7 cellular contexts compared by ENCODE assay signal in the genomic region with DNA sequence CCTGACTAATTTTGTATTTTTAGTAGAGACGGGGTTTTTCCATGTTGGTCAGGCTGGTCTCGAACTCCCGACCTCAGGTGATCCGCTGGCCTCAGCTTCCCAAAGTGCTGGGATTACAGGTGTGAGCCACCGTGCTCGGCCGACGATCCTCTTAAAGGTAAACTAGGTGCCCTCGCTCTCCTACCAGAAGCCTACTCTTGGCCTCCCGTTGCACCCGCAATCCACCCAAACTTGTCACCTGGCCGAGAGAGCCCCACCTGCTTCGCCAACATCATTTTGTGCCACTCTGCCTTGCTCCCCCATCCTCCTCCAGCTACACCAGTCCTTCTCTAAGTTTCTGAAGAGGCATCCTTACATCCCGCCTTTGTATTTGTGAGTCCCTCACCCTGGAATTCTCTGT. TPM values are rescaled to one million over a fixed set of nuclear protein-coding genes. Genes with fewer than 3 reads are reported as not detected.
A peak's percentile ranks its signal among the peaks of the same experiment; 100 is the strongest.
DNase-seq lines count a peak whose midpoint lies in the region; ATAC-seq, FAIRE-seq and TF ChIP-seq lines count a peak whose summit lies in the region.
"Not testable (repeated sequence)": the region's sequence is repeated elsewhere in the genome, so short reads cannot be mapped to it uniquely, and the experiment has no call there.

No MANE protein-coding gene starts in this region.

- CTCF ChIA-PET in CD4-positive, alpha-beta T cell (lab: Charles Lee), result interaction anchor here (1.6 kb wide), 1 partner anchor 67 kb away, joined by 5 read pairs; no protein-coding TSS in a partner anchor
- CTCF ChIA-PET in activated CD4-positive, alpha-beta memory T cell treated with anti-CD3 and anti-CD28 coated beads for 36 hours (lab: Charles Lee), result interaction anchor here (0.9 to 2.9 kb wide), 3 partner anchors 17 to 67 kb away, joined by 3 to 12 read pairs (median 10); no protein-coding TSS in a partner anchor
- CTCF ChIA-PET in naive thymus-derived CD4-positive, alpha-beta T cell (lab: Charles Lee), result not testable (repeated sequence)

- not testable (repeated sequence) for H3K9me3 Mint-ChIP-seq in CD4-positive, alpha-beta T cell; activated CD4-positive, alpha-beta memory T cell treated with anti-CD3 and anti-CD28 coated beads for 36 hours; astrocyte (ENCODE audit: unreplicated experiment); naive thymus-derived CD4-positive, alpha-beta T cell

- TF ChIP-seq POLR2A in esophagus muscularis mucosa (IDR thresholded peaks at IDR 0.05; ENCODE audit: low read depth), result not testable (repeated sequence)

- not testable (repeated sequence) for ATAC-seq in CD4-positive, alpha-beta T cell (ENCODE audit: poor library complexity); naive thymus-derived CD4-positive, alpha-beta T cell

- H3K4me1 Mint-ChIP-seq in CD4-positive, alpha-beta T cell (ENCODE audit: low read depth), result peaks cover 57% of the 10 kb centered on the region
- H3K4me1 Mint-ChIP-seq in activated CD4-positive, alpha-beta memory T cell treated with anti-CD3 and anti-CD28 coated beads for 36 hours (ENCODE audit: low read depth), result peaks cover 56% of the 10 kb centered on the region
- peaks cover 53% of the 10 kb centered on the region for H3K4me1 Mint-ChIP-seq in astrocyte (ENCODE audit: low read depth, unreplicated experiment)
- H3K4me1 Mint-ChIP-seq in naive thymus-derived CD4-positive, alpha-beta T cell, result peaks cover 33 to 81% (median 72%) of the 10 kb centered on the region in 7 donors

- peaks cover 35% of the 10 kb centered on the region for H4K20me1 ChIP-seq in Karpas-422 (ENCODE audit: insufficient read depth, low read depth, low read length)
- H4K20me1 ChIP-seq in astrocyte (ENCODE audit: insufficient read depth, low read length), result peaks cover 85% of the 10 kb centered on the region

- H3K27me3 Mint-ChIP-seq in CD4-positive, alpha-beta T cell; activated CD4-positive, alpha-beta memory T cell treated with anti-CD3 and anti-CD28 coated beads for 36 hours; astrocyte (ENCODE audit: low read depth, unreplicated experiment); naive thymus-derived CD4-positive, alpha-beta T cell: not testable (repeated sequence)

- H3K27ac Mint-ChIP-seq in CD4-positive, alpha-beta T cell, result peak overlapping the region; percentile 38
- peak overlapping the region; percentile 8 for H3K27ac Mint-ChIP-seq in activated CD4-positive, alpha-beta memory T cell treated with anti-CD3 and anti-CD28 coated beads for 36 hours
- H3K27ac Mint-ChIP-seq in astrocyte (ENCODE audit: unreplicated experiment), result peak overlapping the region; percentile 68
- H3K27ac Mint-ChIP-seq in naive thymus-derived CD4-positive, alpha-beta T cell, result peak overlapping the region in 5 of 9 donors; percentile 2 to 73 (median 60)

- WGBS in esophagus muscularis mucosa, result 92% methylated on average over 14 of the region's 14 CpGs

- POLR2A ChIA-PET in CD4-positive, alpha-beta T cell (lab: Charles Lee), result interaction anchor here (1.7 to 1.8 kb wide), 2 partner anchors 10 to 13 kb away, joined by 5 to 7 read pairs; no protein-coding TSS in a partner anchor
- POLR2A ChIA-PET in activated CD4-positive, alpha-beta memory T cell treated with anti-CD3 and anti-CD28 coated beads for 36 hours (lab: Charles Lee), result interaction anchor here (1.1 kb wide), 1 partner anchor 10 kb away, joined by 3 read pairs; no protein-coding TSS in a partner anchor
- POLR2A ChIA-PET in naive thymus-derived CD4-positive, alpha-beta T cell (lab: Charles Lee), result interaction anchor here (1.3 kb wide), 1 partner anchor 11 kb away, joined by 4 read pairs; no protein-coding TSS in a partner anchor

- FAIRE-seq in astrocyte (lab: Jason Lieb, UNC), result not testable (repeated sequence)

- H3K4me1 ChIP-seq in Karpas-422 (ENCODE audit: low read length), result peaks cover 36% of the 10 kb centered on the region
- peaks cover 12% of the 10 kb centered on the region for H3K4me1 ChIP-seq in astrocyte (ENCODE audit: insufficient read depth, low read length)
- H3K4me1 ChIP-seq in esophagus muscularis mucosa, result peaks cover 58 to 99% (median 97%) of the 10 kb centered on the region in 4 donors
- peaks cover 14 to 17% of the 10 kb centered on the region in 2 donors for H3K4me1 ChIP-seq in naive thymus-derived CD4-positive, alpha-beta T cell (ENCODE audit: control insufficient read depth in 2 of 2, insufficient read depth in 2 of 2, low read length in 2 of 2)
- H3K4me1 ChIP-seq in skeletal muscle tissue (ENCODE audit: control insufficient read depth in 3 of 3, insufficient read depth in 3 of 3, low read length in 3 of 3), result peaks cover 38 to 51% (median 49%) of the 10 kb centered on the region in 3 donors

- peaks cover 32% of the 10 kb centered on the region for H3K36me3 Mint-ChIP-seq in CD4-positive, alpha-beta T cell (ENCODE audit: low read depth)
- peaks cover 13% of the 10 kb centered on the region for H3K36me3 Mint-ChIP-seq in activated CD4-positive, alpha-beta memory T cell treated with anti-CD3 and anti-CD28 coated beads for 36 hours
- peaks cover 12% of the 10 kb centered on the region for H3K36me3 Mint-ChIP-seq in astrocyte (ENCODE audit: low read depth, unreplicated experiment)
- peaks cover 0 to 14% (median 0%) of the 10 kb centered on the region in 5 donors for H3K36me3 Mint-ChIP-seq in naive thymus-derived CD4-positive, alpha-beta T cell

- H3K9me2 ChIP-seq in Karpas-422 (replicated peaks; ENCODE audit: insufficient read depth, low read length), result not testable (repeated sequence)

- not testable (repeated sequence) for TF ChIP-seq CTCF in CD4-positive, alpha-beta T cell (IDR thresholded peaks at IDR 0.05); astrocyte (IDR thresholded peaks at IDR 0.05; ENCODE audit: insufficient read depth, low read depth, low read length); esophagus muscularis mucosa (IDR thresholded peaks at IDR 0.05)

- H3K4me3 Mint-ChIP-seq in CD4-positive, alpha-beta T cell, result peak overlapping the region; percentile 1
- H3K4me3 Mint-ChIP-seq in activated CD4-positive, alpha-beta memory T cell treated with anti-CD3 and anti-CD28 coated beads for 36 hours, result not testable (repeated sequence)
- peak overlapping the region; percentile 21 for H3K4me3 Mint-ChIP-seq in astrocyte (ENCODE audit: unreplicated experiment)
- H3K4me3 Mint-ChIP-seq in naive thymus-derived CD4-positive, alpha-beta T cell, result peak overlapping the region in 4 of 10 donors; percentile 4 to 38 (median 34)

- H3K4me3 ChIP-seq in Karpas-422 (ENCODE audit: low read length); astrocyte (ENCODE audit: insufficient read depth, low read depth, low read length); esophagus muscularis mucosa; naive thymus-derived CD4-positive, alpha-beta T cell (ENCODE audit: low read length); skeletal muscle tissue (ENCODE audit: low read length in 3 of 3): not testable (repeated sequence)

- H3K9me3 ChIP-seq in CD4-positive, alpha-beta T cell (ENCODE audit: control insufficient read depth, low read length); Karpas-422 (ENCODE audit: low read length); astrocyte (ENCODE audit: insufficient read depth, low read depth, low read length); esophagus muscularis mucosa; naive thymus-derived CD4-positive, alpha-beta T cell (ENCODE audit: control insufficient read depth in 2 of 3, low read length in 3 of 3); skeletal muscle tissue (ENCODE audit: control insufficient read depth in 3 of 3, low read length in 3 of 3): not testable (repeated sequence)

- TF ChIP-seq EP300 in esophagus muscularis mucosa (IDR thresholded peaks at IDR 0.05), result not testable (repeated sequence)

- DNase-seq in CD4-positive, alpha-beta T cell; Karpas-422; activated CD4-positive, alpha-beta memory T cell treated with anti-CD3 and anti-CD28 coated beads for 36 hours; astrocyte (ENCODE audit: low read depth); esophagus muscularis mucosa (ENCODE audit: extremely low spot score); naive thymus-derived CD4-positive, alpha-beta T cell: not testable (repeated sequence)

- not testable (repeated sequence) for H2AFZ ChIP-seq in Karpas-422 (ENCODE audit: low read length); astrocyte (ENCODE audit: low read depth, low read length)

- not testable (repeated sequence) for H3K9ac ChIP-seq in Karpas-422 (ENCODE audit: low read length); astrocyte (ENCODE audit: low read length); skeletal muscle tissue (ENCODE audit: low read depth in 1 of 3, low read length in 3 of 3)

- intact Hi-C loops in CD4-positive, alpha-beta T cell (cut with DNase I, micrococcal nuclease); activated CD4-positive, alpha-beta memory T cell treated with anti-CD3 and anti-CD28 coated beads for 36 hours (cut with micrococcal nuclease); esophagus muscularis mucosa (cut with DNase I); naive thymus-derived CD4-positive, alpha-beta T cell (cut with micrococcal nuclease): not testable (repeated sequence)

- not testable (repeated sequence) for H3K27ac ChIP-seq in CD4-positive, alpha-beta T cell (ENCODE audit: low read depth, low read length); astrocyte (ENCODE audit: low read depth, low read length); naive thymus-derived CD4-positive, alpha-beta T cell (ENCODE audit: low read depth, low read length)
- peak overlapping the region; percentile 73; the same call in 1 of the 2 replicates for H3K27ac ChIP-seq in Karpas-422 (ENCODE audit: low read length)
- peak overlapping the region; percentile 16 to 100 (median 72) for H3K27ac ChIP-seq in esophagus muscularis mucosa (replicated peaks in 1 of 4)
- peak overlapping the region; percentile 20 for H3K27ac ChIP-seq in skeletal muscle tissue (ENCODE audit: low read depth, low read length)

- not testable (repeated sequence) for H3K36me3 ChIP-seq in Karpas-422 (ENCODE audit: insufficient read depth, low read length); astrocyte (ENCODE audit: insufficient read depth, low read length); esophagus muscularis mucosa; naive thymus-derived CD4-positive, alpha-beta T cell (ENCODE audit: control insufficient read depth in 2 of 3, insufficient read depth in 3 of 3, low read length in 3 of 3); skeletal muscle tissue (ENCODE audit: control insufficient read depth in 3 of 3, insufficient read depth in 3 of 3, low read length in 3 of 3)

- H3K4me2 ChIP-seq in Karpas-422 (ENCODE audit: low read depth, low read length, poor library complexity, severe bottlenecking), result peak overlapping the region; percentile 25
- not testable (repeated sequence) for H3K4me2 ChIP-seq in astrocyte (ENCODE audit: low read length)

- H3K27me3 ChIP-seq in CD4-positive, alpha-beta T cell (ENCODE audit: control insufficient read depth, insufficient read depth, low read length); Karpas-422 (ENCODE audit: low read length); astrocyte (ENCODE audit: insufficient read depth, low read length); esophagus muscularis mucosa; naive thymus-derived CD4-positive, alpha-beta T cell (ENCODE audit: control insufficient read depth in 2 of 2, insufficient read depth in 2 of 2, low read length in 2 of 2); skeletal muscle tissue (ENCODE audit: control insufficient read depth in 3 of 3, insufficient read depth in 3 of 3, low read length in 3 of 3): not testable (repeated sequence)

- H3K79me2 ChIP-seq in Karpas-422 (ENCODE audit: low read length), result peaks cover 100% of the 10 kb centered on the region
- peaks cover 97% of the 10 kb centered on the region for H3K79me2 ChIP-seq in astrocyte (ENCODE audit: insufficient read depth, low read length)

RNA-seq across cellular contexts. Expression of a gene that starts 10.4 kb away (rescaled TPM):
- total RNA-seq in CD4-positive, alpha-beta T cell, result 100 to 1,000 TPM; 115 to 140 TPM
- total RNA-seq in Karpas-422 (2014; rRNA removed; shearing (Covaris generic); ENCODE audit: low replicate concordance), result 76.7 and 95.6 TPM in 2 replicates
- 100 to 1,000 TPM; 167 to 172 TPM for total RNA-seq in activated CD4-positive, alpha-beta memory T cell treated with anti-CD3 and anti-CD28 coated beads for 36 hours
- 136 and 139 TPM in 2 replicates for total RNA-seq in astrocyte
- 100 to 1,000 TPM in 1 of 4 donors, 10 to 100 TPM in 3; 66.8 to 104 (median 78.3) TPM for total RNA-seq in esophagus muscularis mucosa
- total RNA-seq in naive thymus-derived CD4-positive, alpha-beta T cell, result 100 to 1,000 TPM; 131 to 167 (median 140) TPM
- 100 to 1,000 TPM; 128 to 134 TPM for polyA plus RNA-seq in naive thymus-derived CD4-positive, alpha-beta T cell
- total RNA-seq in skeletal muscle tissue, result 36.5 TPM

RNA-seq across cellular contexts. Expression of a gene that starts 51.0 kb away (rescaled TPM):
- 10 to 100 TPM; 21.3 to 21.9 TPM for total RNA-seq in CD4-positive, alpha-beta T cell
- total RNA-seq in Karpas-422 (2014; rRNA removed; shearing (Covaris generic); ENCODE audit: low replicate concordance), result 14.5 and 29.7 TPM in 2 replicates
- total RNA-seq in activated CD4-positive, alpha-beta memory T cell treated with anti-CD3 and anti-CD28 coated beads for 36 hours, result 10 to 100 TPM; 15.0 to 16.9 TPM
- total RNA-seq in astrocyte, result 41.6 and 44.1 TPM in 2 replicates
- 10 to 100 TPM; 22.2 to 50.3 (median 30.7) TPM for total RNA-seq in esophagus muscularis mucosa
- 10 to 100 TPM; 16.0 to 27.6 (median 20.8) TPM for total RNA-seq in naive thymus-derived CD4-positive, alpha-beta T cell
- polyA plus RNA-seq in naive thymus-derived CD4-positive, alpha-beta T cell, result 10 to 100 TPM; 18.1 to 29.3 TPM
- total RNA-seq in skeletal muscle tissue, result 5.7 TPM

Comparison
In these comparisons a context has a peak if more than half of its experiments do, and no peak if none do; other contexts are left out.
1. H3K27ac Mint-ChIP-seq: peak in every context shown above with its lines; median percentile 68 in astrocyte; 60 in naive thymus-derived CD4-positive, alpha-beta T cell; 38 in CD4-positive, alpha-beta T cell; 8 in activated CD4-positive, alpha-beta memory T cell treated with anti-CD3 and anti-CD28 coated beads for 36 hours.